ENCODE assay signal across 22 cellular contexts in the genomic region with DNA sequence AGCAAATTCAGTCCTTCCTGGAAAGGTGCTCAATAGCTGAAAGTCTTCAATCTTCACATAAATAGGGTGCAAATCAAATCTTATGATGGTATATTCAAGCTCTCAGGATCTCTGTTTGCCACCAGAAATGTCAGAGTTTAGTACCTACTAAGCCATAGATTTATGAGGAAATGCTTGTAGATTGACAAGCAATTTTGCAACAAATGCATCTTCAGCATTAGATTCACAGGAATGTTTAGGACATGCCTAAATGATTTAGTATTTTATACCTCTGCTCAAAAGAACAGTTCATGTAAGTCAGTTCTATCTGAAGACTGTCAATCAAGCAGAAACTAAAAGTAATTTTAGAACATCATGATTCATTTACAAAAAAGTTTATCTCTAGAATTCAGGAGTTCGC.
DNase-seq lines count a peak whose midpoint lies in the region; ATAC-seq and TF ChIP-seq lines count a peak whose summit lies in the region.
"Had no signal": no experiment of that assay in that cellular context is flagged by ENCODE, and none has a peak within 500 bp of the region (broad histone marks: within the 10 kb centered on the region; RNA-seq: fewer than 3 reads in every experiment).

No MANE protein-coding gene starts in this region.

- H3K4me1 Mint-ChIP-seq in nephron progenitor cell (peaks cover 69% of the 10 kb centered on the region), endothelial cell (ENCODE audit: unreplicated experiment) (peaks cover 4% of the 10 kb centered on the region)

- ATAC-seq in HG02981 (IDR thresholded peaks at IDR 0.05; ENCODE audit: unreplicated experiment) = no peak
- ATAC-seq: GM12878 had no signal

- H3K36me3 Mint-ChIP-seq in nephron progenitor cell (ENCODE audit: low read depth) (peaks cover 5% of the 10 kb centered on the region), endothelial cell (ENCODE audit: low read depth, unreplicated experiment) (no peaks in the 10 kb centered on the region)

- H3K27ac Mint-ChIP-seq in nephron progenitor cell = peak overlapping the region; percentile 77
- no peak overlapping the region for H3K27ac Mint-ChIP-seq in endothelial cell (ENCODE audit: unreplicated experiment)
- H3K27ac Mint-ChIP-seq: CD4-positive, alpha-beta T cell; H9 had no signal

- H3K4me3 ChIP-seq in A673 (ENCODE audit: low read depth, low read length, poor library complexity, severe bottlenecking) (no peak overlapping the region), HEK293 (ENCODE audit: low read depth, low read length) (no peak overlapping the region)
- H3K4me3 ChIP-seq: BLaER1, GM12878, GM23248, SJCRH30 had no signal

- intact Hi-C loops in A673 (cut with micrococcal nuclease; ENCODE audit: unreplicated experiment) = no loop called here

- no peaks in the 10 kb centered on the region for H3K9me3 Mint-ChIP-seq in nephron progenitor cell
- H3K9me3 Mint-ChIP-seq in endothelial cell (ENCODE audit: unreplicated experiment) = no peaks in the 10 kb centered on the region
- H3K9me3 Mint-ChIP-seq: CD4-positive, alpha-beta T cell; H9 had no signal

- H3K9me3 ChIP-seq in A673 (ENCODE audit: low read depth, low read length, poor library complexity, severe bottlenecking) (no peaks in the 10 kb centered on the region), HEK293 (ENCODE audit: control insufficient read depth, insufficient read depth, low read depth, low read length) (no peaks in the 10 kb centered on the region)
- H3K9me3 ChIP-seq: BLaER1, SJCRH30 had no signal

- TF ChIP-seq CTCF in A673 (conservative IDR thresholded peaks at IDR 0.05; ENCODE audit: low read depth, low read length) = no peak
- TF ChIP-seq CTCF in HEK293 (tag by site-specific recombination; IDR thresholded peaks at IDR 0.05) = no peak
- no peak for TF ChIP-seq CTCF in nephron progenitor cell (IDR thresholded peaks at IDR 0.05)
- no peak for TF ChIP-seq CTCF in endothelial cell (IDR thresholded peaks at IDR 0.05; ENCODE audit: unreplicated experiment)

- BruUV-seq in A673 (replicated peaks; lab: Mats Ljungman, UMichigan) = no TSS peak

- H3K36me3 ChIP-seq in A673 (ENCODE audit: insufficient read depth, low read length, poor library complexity, severe bottlenecking) (no peaks in the 10 kb centered on the region), HEK293 (ENCODE audit: control insufficient read depth in 2 of 2, insufficient read depth in 1 of 2, low read length in 2 of 2) (no peaks in the 10 kb centered on the region)
- H3K36me3 ChIP-seq: BLaER1, SJCRH30 had no signal

- POLR2A ChIA-PET in A673 (lab: Charles Lee; ENCODE audit: low non-redundant PET) = no interaction called here
- POLR2A ChIA-PET in HEK293 (lab: Yijun Ruan, JAX) = no interaction called here

- H3K27ac ChIP-seq in A673 (ENCODE audit: low read depth, low read length, poor library complexity, severe bottlenecking) (no peak overlapping the region), HEK293 (ENCODE audit: extremely low read depth, low read depth, low read length) (no peak overlapping the region)
- H3K27ac ChIP-seq: BLaER1, GM23248, SJCRH30 had no signal

- H3K4me1 ChIP-seq in A673 (ENCODE audit: insufficient read depth, low read length, poor library complexity, severe bottlenecking) = peaks cover 18% of the 10 kb centered on the region
- H3K4me1 ChIP-seq in HEK293 (ENCODE audit: control insufficient read depth, insufficient read depth, low read length) = no peaks in the 10 kb centered on the region; the same call in 1 of the 2 replicates
- H3K4me1 ChIP-seq: BLaER1 had no signal

- no peaks in the 10 kb centered on the region for H3K27me3 ChIP-seq in A673 (replicated peaks; ENCODE audit: insufficient read depth, low read depth, low read length, poor library complexity)
- H3K27me3 ChIP-seq: BLaER1, SJCRH30 had no signal

- H3K27me3 Mint-ChIP-seq in nephron progenitor cell (ENCODE audit: low read depth, poor library complexity) (no peaks in the 10 kb centered on the region), endothelial cell (ENCODE audit: unreplicated experiment) (no peaks in the 10 kb centered on the region)
- H3K27me3 Mint-ChIP-seq: CD4-positive, alpha-beta T cell had no signal

- DNase-seq in A673 (ENCODE audit: low spot score) = peak; percentile 5
- peak; percentile 41 for DNase-seq in SK-N-DZ (ENCODE audit: low spot score)
- DNase-seq in nephron progenitor cell = no peak
- no peak for DNase-seq in endothelial cell (ENCODE audit: low spot score)
- no peak for DNase-seq in NCI-H1105 treated with DMSO at 0.1 percent for 48 hours (lab: John Stamatoyannopoulos, UW)
- DNase-seq in NCI-H1048 (lab: John Stamatoyannopoulos, UW) = no peak
- DNase-seq: CD4-positive, alpha-beta T cell; DMS79 treated with DMSO at 0.1 percent for 48 hours; GM23248; H9; KG1; MV-4-11; NCI-H187 treated with DMSO at 0.1 percent for 48 hours; NCI-H2107; NCI-H2227 treated with DMSO at 0.1 percent for 48 hours; NCI-H510A; NCI-H774; SJCRH30 had no signal

- H3K4me3 Mint-ChIP-seq in nephron progenitor cell = no peak overlapping the region
- no peak overlapping the region for H3K4me3 Mint-ChIP-seq in endothelial cell (ENCODE audit: unreplicated experiment)
- H3K4me3 Mint-ChIP-seq: CD4-positive, alpha-beta T cell; H9 had no signal

- CTCF ChIA-PET in A673 (lab: Charles Lee) (no interaction called here), HEK293 (lab: Yijun Ruan, JAX) (no interaction called here)

TF ChIP-seq in HEK293, 187 proteins besides CTCF, POLR2A, EP300 and RAD21:
- TF ChIP-seq, protein P1, sequence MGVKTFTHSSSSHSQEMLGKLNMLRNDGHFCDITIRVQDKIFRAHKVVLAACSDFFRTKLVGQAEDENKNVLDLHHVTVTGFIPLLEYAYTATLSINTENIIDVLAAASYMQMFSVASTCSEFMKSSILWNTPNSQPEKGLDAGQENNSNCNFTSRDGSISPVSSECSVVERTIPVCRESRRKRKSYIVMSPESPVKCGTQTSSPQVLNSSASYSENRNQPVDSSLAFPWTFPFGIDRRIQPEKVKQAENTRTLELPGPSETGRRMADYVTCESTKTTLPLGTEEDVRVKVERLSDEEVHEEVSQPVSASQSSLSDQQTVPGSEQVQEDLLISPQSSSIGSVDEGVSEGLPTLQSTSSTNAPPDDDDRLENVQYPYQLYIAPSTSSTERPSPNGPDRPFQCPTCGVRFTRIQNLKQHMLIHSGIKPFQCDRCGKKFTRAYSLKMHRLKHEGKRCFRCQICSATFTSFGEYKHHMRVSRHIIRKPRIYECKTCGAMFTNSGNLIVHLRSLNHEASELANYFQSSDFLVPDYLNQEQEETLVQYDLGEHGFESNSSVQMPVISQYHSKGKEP (tag by site-specific recombination; IDR thresholded peaks at IDR 0.05) = peak; percentile 96
- no peak for TF ChIP-seq HOXA7 (CRISPR knock-in tag; IDR thresholded peaks at IDR 0.05; ENCODE audit: borderline replicate concordance)
- peak; percentile 31 for TF ChIP-seq FEZF1 (tag by site-specific recombination; IDR thresholded peaks at IDR 0.05)

Comparison
In these comparisons a context has a peak if more than half of its experiments do, and no peak if none do; other contexts are left out.
1. DNase-seq: peak in A673 (single experiment) and SK-N-DZ (single experiment); none in nephron progenitor cell (single experiment), endothelial cell (single experiment), NCI-H1105 treated with DMSO at 0.1 percent for 48 hours (single experiment) and NCI-H1048 (single experiment).